9 cellular contexts compared by ENCODE assay signal in the genomic region with DNA sequence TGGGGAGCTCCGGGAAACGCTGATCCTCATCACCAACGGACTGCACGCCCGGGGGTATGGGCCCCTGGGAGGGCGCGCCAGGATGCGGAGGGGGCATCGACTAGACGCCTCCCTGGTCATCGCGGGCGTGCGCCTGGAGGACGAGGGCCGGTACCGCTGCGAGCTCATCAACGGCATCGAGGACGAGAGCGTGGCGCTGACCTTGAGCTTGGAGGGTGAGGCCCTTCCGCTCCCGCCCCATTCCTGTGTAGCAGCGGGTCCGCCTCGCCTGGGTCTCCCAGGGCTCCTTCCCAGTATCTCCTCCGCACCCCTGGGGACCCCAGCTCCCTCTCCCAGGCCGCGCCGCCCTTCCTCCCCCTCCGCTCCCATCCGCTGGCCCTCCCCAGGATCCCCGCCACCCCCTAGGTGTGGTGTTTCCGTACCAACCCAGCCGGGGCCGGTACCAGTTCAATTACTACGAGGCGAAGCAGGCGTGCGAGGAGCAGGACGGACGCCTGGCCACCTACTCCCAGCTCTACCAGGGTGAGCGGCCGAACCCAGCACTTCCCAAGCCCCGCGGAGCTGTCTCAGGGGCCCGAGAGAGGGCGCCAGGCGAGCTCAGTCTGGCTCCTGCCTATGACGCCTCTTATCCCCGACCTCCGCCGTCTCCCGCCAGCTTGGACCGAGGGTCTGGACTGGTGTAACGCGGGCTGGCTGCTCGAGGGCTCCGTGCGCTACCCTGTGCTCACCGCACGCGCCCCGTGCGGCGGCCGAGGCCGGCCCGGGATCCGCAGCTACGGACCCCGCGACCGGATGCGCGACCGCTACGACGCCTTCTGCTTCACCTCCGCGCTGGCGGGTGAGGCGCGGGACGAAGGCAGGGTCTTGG. TPM values are rescaled to one million over a fixed set of nuclear protein-coding genes. Genes with fewer than 3 reads are reported as not detected.
DNase-seq lines count a peak whose midpoint lies in the region; ATAC-seq and TF ChIP-seq lines count a peak whose summit lies in the region.
"Had no signal": no experiment of that assay in that cellular context is flagged by ENCODE, and none has a peak within 500 bp of the region (broad histone marks: within the 10 kb centered on the region; RNA-seq: fewer than 3 reads in every experiment).

No MANE protein-coding gene starts in this region.

- H3K27ac ChIP-seq in dorsolateral prefrontal cortex (peak overlapping the region in 58 of 59 donors; percentile 17 to 99 (median 78)), substantia nigra (ENCODE audit: low read depth, low read length, poor library complexity, severe bottlenecking) (peak overlapping the region; percentile 82)

- H3K36me3 Mint-ChIP-seq in memory B cell = no peaks in the 10 kb centered on the region

- intact Hi-C loops in dorsolateral prefrontal cortex (cut with DNase I) = loop anchor here in 1 of 2 donors (10.0 kb wide), 1 partner anchor 101 kb away; the partner anchor contains the start of genes ISG20L2 and METTL25B

- peaks cover 0 to 29% (median 0%) of the 10 kb centered on the region in 45 donors for H3K27me3 ChIP-seq in dorsolateral prefrontal cortex

- peak overlapping the region; percentile 70 for H3K4me3 Mint-ChIP-seq in memory B cell

- no peak overlapping the region for H3K27ac Mint-ChIP-seq in memory B cell

- peaks cover 7% of the 10 kb centered on the region for H3K4me1 Mint-ChIP-seq in memory B cell

- H3K9me3 Mint-ChIP-seq in memory B cell = no peaks in the 10 kb centered on the region

- H3K4me3 ChIP-seq in dorsolateral prefrontal cortex = peak overlapping the region; percentile 6 to 74 (median 56)

- DNase-seq in D341Med (ENCODE audit: low spot score) = peak; percentile 84
- DNase-seq in KBM-7 = peak; percentile 56
- peak; percentile 72 for DNase-seq in UCSD-AML1 (lab: John Stamatoyannopoulos, UW; ENCODE audit: unreplicated experiment)
- peak in 9 of 10 donors; percentile 43 to 81 (median 69) for DNase-seq in dorsolateral prefrontal cortex
- DNase-seq in memory B cell (ENCODE audit: low spot score in 2 of 2) = peak in 1 of 2 donors; percentile 58
- DNase-seq in substantia nigra (lab: John Stamatoyannopoulos, UW) = peak in 26 of 49 donors; percentile 26 to 51 (median 37)
- no peak for DNase-seq in RKO (ENCODE audit: low spot score)

- ATAC-seq in memory B cell (ENCODE audit: low read depth) (peak; percentile 58), HG02759 (IDR thresholded peaks at IDR 0.05; ENCODE audit: unreplicated experiment) (no peak)

- TF ChIP-seq CTCF in dorsolateral prefrontal cortex (IDR thresholded peaks at IDR 0.05 in 54 of 56, conservative IDR thresholded peaks at IDR 0.05 in 2 of 56; ENCODE audit: low read depth in 1 of 56, partially characterized antibody in 56 of 56) = peak in 48 of 56 donors; percentile 2 to 58 (median 42)

- peaks cover 26% of the 10 kb centered on the region for H3K27me3 Mint-ChIP-seq in memory B cell

- in situ Hi-C loops in KBM-7 (cut with MboI; ENCODE audit: low pct_unique_long_range_greater_than_20kb, low sequenced_read_pairs) = no loop called here

RNA-seq across cellular contexts. Expression of gene HAPLN2, which starts 5.0 kb away (rescaled TPM):
- 100 to 1,000 TPM in 85 of 120 experiments, 10 to 100 TPM in 35; 30.2 to 650 (median 143) TPM for total RNA-seq in dorsolateral prefrontal cortex
- total RNA-seq: T-helper 1 cell treated with Interleukin-12 subunit alpha and Interleukin-12 subunit beta and Interleukin-4 antibody, amounts not matched to agents 30 ng/mL and 1 ng/mL, for 36 hours had no signal

RNA-seq across cellular contexts. Expression of gene BCAN, which starts 17.7 kb away (rescaled TPM):
- 100 to 1,000 TPM in 103 of 120 experiments, 10 to 100 TPM in 17; 56.3 to 240 (median 123) TPM for total RNA-seq in dorsolateral prefrontal cortex
- total RNA-seq: T-helper 1 cell treated with Interleukin-12 subunit alpha and Interleukin-12 subunit beta and Interleukin-4 antibody, amounts not matched to agents 30 ng/mL and 1 ng/mL, for 36 hours had no signal

RNA-seq across cellular contexts. Expression of gene GPATCH4, which starts 22.9 kb away (rescaled TPM):
- total RNA-seq in dorsolateral prefrontal cortex = 10 to 100 TPM; 15.8 to 40.9 (median 28.2) TPM

RNA-seq across cellular contexts. Expression of gene NAXE, which starts 32.6 kb away (rescaled TPM):
- 100 to 1,000 TPM in 16 of 120 experiments, 10 to 100 TPM in 104; 61.2 to 124 (median 88.4) TPM for total RNA-seq in dorsolateral prefrontal cortex

RNA-seq across cellular contexts. Expression of gene TTC24, which starts 44.7 kb away (rescaled TPM):
- total RNA-seq in dorsolateral prefrontal cortex = 1 to 10 TPM in 24 of 120 experiments, under 1 TPM in 50, not detected in 46; 0.25 to 2.5 (median 0.77) TPM
